8 cellular contexts compared by ENCODE assay signal in genomic region chrX:38804481-38805293, GRCh38. TPM values are rescaled to one million over a fixed set of nuclear protein-coding genes. Genes with fewer than 3 reads are reported as not detected.
DNase-seq lines count a peak whose midpoint lies in the region; ATAC-seq and TF ChIP-seq lines count a peak whose summit lies in the region.

No MANE protein-coding gene starts in this region.

- H2AFZ ChIP-seq in SK-N-SH (ENCODE audit: low read depth): no peak overlapping the region

- H3K9me2 ChIP-seq in SK-N-SH: no peaks in the 10 kb centered on the region

- H3K4me1 ChIP-seq in SK-N-SH (ENCODE audit: control insufficient read depth in 1 of 2, insufficient read depth in 2 of 2, low read depth in 1 of 2, low read length in 1 of 2): peaks cover 0 to 6% of the 10 kb centered on the region in 2 experiments; a peak in 2 of 4 replicates
- peaks cover 25% of the 10 kb centered on the region for H3K4me1 ChIP-seq in body of pancreas

- H3K27ac ChIP-seq in SK-N-SH (ENCODE audit: low read depth in 2 of 2, low read length in 1 of 2): peak overlapping the region; percentile 82 to 92
- peak overlapping the region; percentile 86 to 94 (median 90) for H3K27ac ChIP-seq in body of pancreas

- CTCF ChIA-PET in SK-N-SH (lab: Yijun Ruan, JAX): interaction anchor here (7.0 kb wide), 1 partner anchor 347 kb away, joined by 36 read pairs; no protein-coding TSS in a partner anchor

- ATAC-seq in HG02610 (IDR thresholded peaks at IDR 0.05; ENCODE audit: unreplicated experiment) (peak; percentile 2), body of pancreas (no peak), GM18498 (IDR thresholded peaks at IDR 0.05; ENCODE audit: unreplicated experiment) (no peak)

- H3K36me3 ChIP-seq in SK-N-SH (replicated peaks in 1 of 2; ENCODE audit: control insufficient read depth in 1 of 2, insufficient read depth in 2 of 2, low read length in 1 of 2): peaks cover 0 to 6% of the 10 kb centered on the region in 2 experiments
- no peaks in the 10 kb centered on the region for H3K36me3 ChIP-seq in body of pancreas (replicated peaks in 1 of 2; ENCODE audit: insufficient read depth in 1 of 2, low read depth in 2 of 2)
- H3K36me3 ChIP-seq in kidney epithelial cell (ENCODE audit: control insufficient read depth, insufficient read depth, low read length): no peaks in the 10 kb centered on the region

- intact Hi-C loops in body of pancreas (cut with DNase I): no loop called here

- TF ChIP-seq EP300 in SK-N-SH (IDR thresholded peaks at IDR 0.05; ENCODE audit: borderline replicate concordance in 1 of 2, low read depth in 1 of 2, low read length in 1 of 2): no peak

- H3K9ac ChIP-seq in SK-N-SH: peak overlapping the region; percentile 79

- H3F3A ChIP-seq in SK-N-SH (replicated peaks; ENCODE audit: insufficient read depth): peaks cover 10% of the 10 kb centered on the region

- DNase-seq in D341Med (ENCODE audit: low spot score) (peak; percentile 41), SK-N-SH (peak; percentile 52), body of pancreas (peak; percentile 28 to 46 (median 42)), kidney epithelial cell (ENCODE audit: low read depth) (no peak), MV-4-11 (lab: John Stamatoyannopoulos, UW) (no peak)
- DNase-seq in stimulated activated CD4-positive, alpha-beta T cell treated with anti-CD3 and anti-CD28 coated beads, Interleukin-2, amount 100 ng/mL, for 48 hours: peak; percentile 23 to 25

- H3K4me3 ChIP-seq in SK-N-SH (ENCODE audit: low read depth in 2 of 2, low read length in 1 of 2) (peak overlapping the region; percentile 65 to 71), body of pancreas (peak overlapping the region; percentile 40 to 51), kidney epithelial cell (ENCODE audit: low read depth, low read length) (peak overlapping the region; percentile 60)

- WGBS in SK-N-SH (ENCODE audit: low lambda C conversion rate): 15% methylated on average over 6 of the region's 75 CpGs
- 0% methylated on average over 31 of the region's 75 CpGs; no CpG with 5 or more reads in 1 of the 2 donors for WGBS in body of pancreas, 2 donors

- H3K79me2 ChIP-seq in SK-N-SH (ENCODE audit: insufficient read depth): peaks cover 40% of the 10 kb centered on the region

- H3K27me3 ChIP-seq in SK-N-SH (ENCODE audit: insufficient read depth) (no peaks in the 10 kb centered on the region), body of pancreas (no peaks in the 10 kb centered on the region), kidney epithelial cell (ENCODE audit: control insufficient read depth, insufficient read depth, low read length) (no peaks in the 10 kb centered on the region)

- TF ChIP-seq CTCF in SK-N-SH (IDR thresholded peaks at IDR 0.05): no peak
- no peak for TF ChIP-seq CTCF in body of pancreas (IDR thresholded peaks at IDR 0.05)
- no peak for TF ChIP-seq CTCF in kidney epithelial cell (IDR thresholded peaks at IDR 0.05; ENCODE audit: insufficient read depth, low read length, poor library complexity, severe bottlenecking)

- POLR2A ChIA-PET in SK-N-SH (lab: Yijun Ruan, JAX): interaction anchor here (0.5 to 1.0 kb wide), 6 partner anchors 14 to 1130 kb away, joined by 3 to 8 read pairs (median 4); no protein-coding TSS in a partner anchor

- H3K4me2 ChIP-seq in SK-N-SH: peak overlapping the region; percentile 79

- TF ChIP-seq RAD21 in SK-N-SH (IDR thresholded peaks at IDR 0.05; ENCODE audit: low read length): no peak

- H3K9me3 ChIP-seq in SK-N-SH: no peaks in the 10 kb centered on the region
- H3K9me3 ChIP-seq in body of pancreas: no peaks in the 10 kb centered on the region

- no peaks in the 10 kb centered on the region for H4K20me1 ChIP-seq in SK-N-SH (ENCODE audit: insufficient read depth)

- TF ChIP-seq POLR2A in body of pancreas (IDR thresholded peaks at IDR 0.05): no peak

TF ChIP-seq in SK-N-SH, 30 proteins besides CTCF, POLR2A, EP300 and RAD21:
- TF ChIP-seq MXI1 (IDR thresholded peaks at IDR 0.05; ENCODE audit: low read depth, low read length): no peak
- 0 out of 2 replicates have a peak, but pooled peaks have one; percentile 11 for TF ChIP-seq POLR2AphosphoS5 (IDR thresholded peaks at IDR 0.05; ENCODE audit: low read depth, low read length)
- TF ChIP-seq ELF1 (IDR thresholded peaks at IDR 0.05): no peak
- no peak for TF ChIP-seq NRF1 (IDR thresholded peaks at IDR 0.05; ENCODE audit: low read depth, low read length)
- no peak for TF ChIP-seq EZH2phosphoT487 (IDR thresholded peaks at IDR 0.05; ENCODE audit: borderline replicate concordance, low read depth)
TF ChIP-seq in SK-N-SH: peak in this region for 1.

RNA-seq across cellular contexts. Expression of gene MID1IP1, which starts 3.4 kb away (rescaled TPM):
- polyA plus RNA-seq in SK-N-SH (2012; rRNA removed): 30.9 and 35.4 TPM in 2 replicates
- polyA plus RNA-seq in SK-N-SH (2012; cell fraction: cytosol; rRNA removed): 20.1 and 26.9 TPM in 2 replicates
- 29.1 and 29.8 TPM in 2 replicates for polyA plus RNA-seq in SK-N-SH (2012; cell fraction: nucleus; rRNA removed)
- 10 to 100 TPM; 42.8 to 53.2 TPM for total RNA-seq in body of pancreas
- 63.5 and 81.6 TPM in 2 replicates for total RNA-seq in kidney epithelial cell

Comparison
In these comparisons a context has a peak if more than half of its experiments do, and no peak if none do; other contexts are left out.
1. DNase-seq: peak in D341Med (single experiment), SK-N-SH (single experiment), body of pancreas (4 of 4) and stimulated activated CD4-positive, alpha-beta T cell treated with anti-CD3 and anti-CD28 coated beads, Interleukin-2, amount 100 ng/mL, for 48 hours (2 of 2); none in kidney epithelial cell (single experiment) and MV-4-11 (single experiment).
2. Peak in every context shown above with its lines, with median percentiles within 50 percentile points of each other: H3K4me3 ChIP-seq.